Comparison of ENCODE assay signal across 12 cellular contexts in genomic region chr9:35859310-35859994, GRCh38. TPM values are rescaled to one million over a fixed set of nuclear protein-coding genes. Genes with fewer than 3 reads are reported as not detected.
A peak's percentile ranks its signal among the peaks of the same experiment; 100 is the strongest.
DNase-seq lines count a peak whose midpoint lies in the region; ATAC-seq, FAIRE-seq and TF ChIP-seq lines count a peak whose summit lies in the region.
"Had no signal": no experiment of that assay in that cellular context is flagged by ENCODE, and none has a peak within 500 bp of the region (broad histone marks: within the 10 kb centered on the region; RNA-seq: fewer than 3 reads in every experiment).

No MANE protein-coding gene starts in this region.

- ATAC-seq in psoas muscle = peak; percentile 49 to 85 (median 66)

- no peak overlapping the region for H2BK12ac ChIP-seq in H1 (ENCODE audit: low read depth, low read length)

- peak in 2 of 3 experiments; percentile 4; a peak in 2 of 4 replicates for TF ChIP-seq CTCF in H1 (IDR thresholded peaks at IDR 0.05; ENCODE audit: control extremely low read depth in 1 of 3, insufficient read depth in 1 of 3, low read depth in 1 of 3, low read length in 3 of 3)
- TF ChIP-seq CTCF in psoas muscle (IDR thresholded peaks at IDR 0.05) = no peak
- TF ChIP-seq CTCF in esophagus squamous epithelium (IDR thresholded peaks at IDR 0.05) = no peak

- H3K4me1 ChIP-seq in H1 (replicated peaks in 1 of 4; ENCODE audit: control insufficient read depth in 3 of 4, insufficient read depth in 4 of 4, low read length in 3 of 4) (no peaks in the 10 kb centered on the region), psoas muscle (no peaks in the 10 kb centered on the region), esophagus squamous epithelium (no peaks in the 10 kb centered on the region)

- CTCF ChIA-PET in H1 (lab: Charles Lee; ENCODE audit: partially characterized antibody) = interaction anchor here (0.6 to 5.9 kb wide), 10 partner anchors 12 to 84 kb away, joined by 3 to 31 read pairs (median 6); no protein-coding TSS in a partner anchor

- POLR2A ChIA-PET in H1 (lab: Charles Lee; ENCODE audit: partially characterized antibody) = interaction anchor here (1.2 to 7.4 kb wide), 3 partner anchors 9 to 13 kb away, joined by 3 to 43 read pairs (median 14); no protein-coding TSS in a partner anchor

- H2BK5ac ChIP-seq in H1 (ENCODE audit: low read depth, low read length) = no peak overlapping the region

- H3K27me3 ChIP-seq in H1 (replicated peaks in 1 of 4; ENCODE audit: control insufficient read depth in 3 of 4, extremely low read depth in 1 of 4, insufficient read depth in 3 of 4, low read length in 3 of 4) (no peaks in the 10 kb centered on the region; a peak in 1 of 7 replicates), psoas muscle (ENCODE audit: insufficient read depth in 3 of 3, low read length in 2 of 3) (peaks cover 0 to 3% (median 3%) of the 10 kb centered on the region in 3 donors), esophagus squamous epithelium (peaks cover 0 to 86% (median 0%) of the 10 kb centered on the region in 4 donors)

- TF ChIP-seq POLR2A in H1 (IDR thresholded peaks at IDR 0.05; ENCODE audit: control extremely low read depth in 1 of 2, low read depth in 2 of 2, low read length in 2 of 2) = no peak
- no peak for TF ChIP-seq POLR2A in esophagus squamous epithelium (IDR thresholded peaks at IDR 0.05)

- DNase-seq in NCI-H1092 treated with DMSO at 0.1 percent for 48 hours (lab: John Stamatoyannopoulos, UW) (peak; percentile 30), NCI-H1092 (lab: John Stamatoyannopoulos, UW) (no peak), NCI-H2029 (lab: John Stamatoyannopoulos, UW) (peak; percentile 54), H1 (ENCODE audit: low read depth in 1 of 2, low spot score in 2 of 2) (peak in 1 of 2 experiments; percentile 43), psoas muscle (peak in 1 of 2 donors; percentile 74), esophagus squamous epithelium (lab: John Stamatoyannopoulos, UW) (no peak), RCC 7860 (ENCODE audit: low spot score) (no peak), amniotic stem cell (lab: John Stamatoyannopoulos, UW) (no peak)

- H2AK5ac ChIP-seq in H1 (ENCODE audit: low read depth, low read length) = no peak overlapping the region

- no peak overlapping the region for H3K18ac ChIP-seq in H1 (ENCODE audit: extremely low read depth, low read length)

- H2BK20ac ChIP-seq in H1 (ENCODE audit: low read length) = no peak overlapping the region

- 82% methylated on average over 16 of the region's 16 CpGs; no CpG with 5 or more reads in 1 of the 2 experiments for WGBS in H1 (ENCODE audit: extremely low coverage in 1 of 2, insufficient coverage in 1 of 2, insufficient read length in 1 of 2, insufficient replicate concordance in 2 of 2, low coverage in 1 of 2, low lambda C conversion rate in 2 of 2, missing lambda C conversion rate in 1 of 2), 2 experiments
- 35 to 43% (median 36%) methylated on average over 16 of the region's 16 CpGs for WGBS in psoas muscle, 3 donors
- 52 to 58% methylated on average over 14 to 15 of the region's 16 CpGs for WGBS in esophagus squamous epithelium, 2 donors

- no peaks in the 10 kb centered on the region for H3K79me1 ChIP-seq in H1 (ENCODE audit: low read depth, low read length)

- H3K56ac ChIP-seq in H1 (replicated peaks; ENCODE audit: insufficient read length, low read depth, low read length) = no peak overlapping the region

- no peak overlapping the region for H3K9ac ChIP-seq in H1 (replicated peaks in 1 of 4; ENCODE audit: extremely low read depth in 1 of 4, low read depth in 3 of 4, low read length in 3 of 4)

- H3K27ac ChIP-seq in H1 (ENCODE audit: low read depth, low read length) (no peak overlapping the region), psoas muscle (no peak overlapping the region), esophagus squamous epithelium (no peak overlapping the region)

- H2BK120ac ChIP-seq in H1 (replicated peaks; ENCODE audit: low read depth, low read length) = no peak overlapping the region

- no peak for TF ChIP-seq EP300 in H1 (IDR thresholded peaks at IDR 0.05; ENCODE audit: borderline replicate concordance in 1 of 2, low read depth in 2 of 2, low read length in 2 of 2)

- H2BK15ac ChIP-seq in H1 (ENCODE audit: low read length) = no peak overlapping the region

- H3K4me2 ChIP-seq in H1 (ENCODE audit: insufficient read depth in 1 of 2, low read depth in 2 of 2, low read length in 2 of 2) = no peak overlapping the region

- peaks cover 0 to 2% of the 10 kb centered on the region in 2 experiments for H4K20me1 ChIP-seq in H1 (replicated peaks in 1 of 2; ENCODE audit: control insufficient read depth in 1 of 2, insufficient read depth in 2 of 2, low read length in 2 of 2)

- H3K79me2 ChIP-seq in H1 (ENCODE audit: control insufficient read depth in 1 of 2, insufficient read depth in 2 of 2, low read length in 2 of 2) = no peaks in the 10 kb centered on the region

- no peak overlapping the region for H3K23ac ChIP-seq in H1 (ENCODE audit: insufficient read length)

- intact Hi-C loops in psoas muscle (cut with DNase I) (no loop called here), esophagus squamous epithelium (cut with DNase I) (no loop called here)

- peak; percentile 7 to 13; a peak in 1 of 4 replicates for TF ChIP-seq RAD21 in H1 (IDR thresholded peaks at IDR 0.05 in 1 of 2, conservative IDR thresholded peaks at IDR 0.05 in 1 of 2; ENCODE audit: low read depth in 2 of 2, low read length in 2 of 2)

- H3K9me3 ChIP-seq in H1 (ENCODE audit: insufficient read depth in 2 of 2, low read depth in 1 of 2, low read length in 1 of 2) (no peaks in the 10 kb centered on the region), psoas muscle (no peaks in the 10 kb centered on the region), esophagus squamous epithelium (no peaks in the 10 kb centered on the region)

- FAIRE-seq in H1 (lab: Jason Lieb, UNC) = no peak
- no peak for FAIRE-seq in RCC 7860 (lab: Jason Lieb, UNC)
- FAIRE-seq: A204.1, GM18507 had no signal

- H3K36me3 ChIP-seq in H1 (ENCODE audit: control insufficient read depth in 2 of 4, insufficient read depth in 4 of 4, low read length in 3 of 4) (peaks cover 0 to 2% (median 0%) of the 10 kb centered on the region in 4 experiments; a peak in 1 of 8 replicates), psoas muscle (ENCODE audit: insufficient read depth in 1 of 2, low read depth in 1 of 2) (no peaks in the 10 kb centered on the region), esophagus squamous epithelium (no peaks in the 10 kb centered on the region)

- H3K4me3 ChIP-seq in H1 (ENCODE audit: extremely low read depth in 1 of 4, insufficient read depth in 2 of 4, low read depth in 3 of 4, low read length in 4 of 4) (no peak overlapping the region), psoas muscle (no peak overlapping the region), esophagus squamous epithelium (no peak overlapping the region)

- H4K91ac ChIP-seq in H1 (replicated peaks; ENCODE audit: insufficient read length, low read length) = no peak overlapping the region

- no peak overlapping the region for H3K4ac ChIP-seq in H1 (replicated peaks; ENCODE audit: insufficient read length, low read depth, low read length)

- no peaks in the 10 kb centered on the region; the same call in 1 of the 2 replicates for H3K23me2 ChIP-seq in H1 (ENCODE audit: low read depth, low read length)

- H2AFZ ChIP-seq in H1 (ENCODE audit: low read length) = no peak overlapping the region

- no peak overlapping the region for H3K14ac ChIP-seq in H1 (ENCODE audit: insufficient read length)

- no peak overlapping the region for H4K5ac ChIP-seq in H1 (ENCODE audit: insufficient read length, low read depth, low read length)

- no peak overlapping the region for H4K8ac ChIP-seq in H1 (ENCODE audit: extremely low read depth, insufficient read depth, low read length)

RNA-seq across cellular contexts. Expression of gene OR13J1, which starts 10.7 kb away (rescaled TPM):
- total RNA-seq in H1 (2021; fragmentation: NEBNext Ultra II Directional; extraction: Animal tissue kit (Norgen Biotek cat#: 25700)) = not detected in 2 replicates
- polyA plus RNA-seq in H1 (2011; rRNA removed) = not detected in 2 replicates
- not detected for polyA plus RNA-seq in H1 (2011; cell fraction: cytosol; rRNA removed)
- polyA plus RNA-seq in H1 (2011; cell fraction: nucleus; rRNA removed) = not detected
- 0.13 to 0.40 TPM (median 0.23 TPM) in 3 of 4 replicates, not detected in the other for polyA plus RNA-seq in H1 (2012, experiment 1 of 2)
- not detected for polyA plus RNA-seq in H1 (2012, experiment 2 of 2)
- polyA plus RNA-seq in H1 (2013, experiment 1 of 2) = not detected
- not detected for polyA plus RNA-seq in H1 (2013, experiment 2 of 2)
- polyA minus RNA-seq in H1 (2011; rRNA and poly(A)+ RNA removed) = not detected in 2 replicates
- polyA minus RNA-seq in H1 (2011; cell fraction: cytosol; rRNA and poly(A)+ RNA removed) = not detected
- polyA minus RNA-seq in H1 (2011; cell fraction: nucleus; rRNA and poly(A)+ RNA removed) = not detected
- not detected for total RNA-seq in psoas muscle
- polyA plus RNA-seq in psoas muscle = not detected
- not detected for total RNA-seq in esophagus squamous epithelium
- total RNA-seq: chondrocyte, lower leg skin had no signal

RNA-seq across cellular contexts. Expression of gene TMEM8B, which starts 30.4 kb away (rescaled TPM):
- total RNA-seq in H1 (2021; fragmentation: NEBNext Ultra II Directional; extraction: Animal tissue kit (Norgen Biotek cat#: 25700)) = 5.7 and 7.5 TPM in 2 replicates
- polyA plus RNA-seq in H1 (2011; rRNA removed) (10.4 and 12.2 TPM in 2 replicates), psoas muscle (1 to 10 TPM; 2.8 to 5.9 (median 3.9) TPM)
- 6.6 TPM for polyA plus RNA-seq in H1 (2011; cell fraction: cytosol; rRNA removed)
- polyA plus RNA-seq in H1 (2011; cell fraction: nucleus; rRNA removed) = 19.8 TPM
- polyA plus RNA-seq in H1 (2012, experiment 1 of 2) = 4.6 to 7.4 TPM (median 6.1 TPM) in 4 replicates
- polyA plus RNA-seq in H1 (2012, experiment 2 of 2) = 4.5 TPM
- 5.6 TPM for polyA plus RNA-seq in H1 (2013, experiment 1 of 2)
- 5.2 TPM for polyA plus RNA-seq in H1 (2013, experiment 2 of 2)
- 7.2 and 10.8 TPM in 2 replicates for polyA minus RNA-seq in H1 (2011; rRNA and poly(A)+ RNA removed)
- 5.6 TPM for polyA minus RNA-seq in H1 (2011; cell fraction: cytosol; rRNA and poly(A)+ RNA removed)
- 12.8 TPM for polyA minus RNA-seq in H1 (2011; cell fraction: nucleus; rRNA and poly(A)+ RNA removed)
- total RNA-seq in psoas muscle (10 to 100 TPM in 2 of 4 donors, 1 to 10 TPM in 2; 8.9 to 18.5 (median 11.6) TPM), esophagus squamous epithelium (1 to 10 TPM in 2 of 4 donors, under 1 TPM in 2; 0.35 to 4.8 (median 1.4) TPM)

RNA-seq across cellular contexts. Expression of gene FAM221B, which starts 30.9 kb away (rescaled TPM):
- total RNA-seq in H1 (2021; fragmentation: NEBNext Ultra II Directional; extraction: Animal tissue kit (Norgen Biotek cat#: 25700)) = not detected in 2 replicates
- polyA plus RNA-seq in H1 (2011; rRNA removed) (0.03 TPM in 1 of 2 replicates, not detected in the other), psoas muscle (not detected)
- 0.06 TPM for polyA plus RNA-seq in H1 (2011; cell fraction: cytosol; rRNA removed)
- not detected for polyA plus RNA-seq in H1 (2011; cell fraction: nucleus; rRNA removed)
- polyA plus RNA-seq in H1 (2012, experiment 1 of 2) = 0.05 to 0.08 TPM in 2 of 4 replicates, not detected in the others
- polyA plus RNA-seq in H1 (2012, experiment 2 of 2) = not detected
- polyA plus RNA-seq in H1 (2013, experiment 1 of 2) = not detected
- polyA plus RNA-seq in H1 (2013, experiment 2 of 2) = not detected
- polyA minus RNA-seq in H1 (2011; rRNA and poly(A)+ RNA removed) = 0.09 TPM in 1 of 2 replicates, not detected in the other
- not detected for polyA minus RNA-seq in H1 (2011; cell fraction: cytosol; rRNA and poly(A)+ RNA removed)
- polyA minus RNA-seq in H1 (2011; cell fraction: nucleus; rRNA and poly(A)+ RNA removed) = not detected
- total RNA-seq in psoas muscle (not detected), esophagus squamous epithelium (not detected)
- total RNA-seq: chondrocyte, lower leg skin had no signal

RNA-seq across cellular contexts. Expression of gene HINT2, which starts 44.6 kb away (rescaled TPM):
- 32.1 and 34.8 TPM in 2 replicates for total RNA-seq in H1 (2021; fragmentation: NEBNext Ultra II Directional; extraction: Animal tissue kit (Norgen Biotek cat#: 25700))
- 51.2 and 62.1 TPM in 2 replicates for polyA plus RNA-seq in H1 (2011; rRNA removed)
- 45.5 TPM for polyA plus RNA-seq in H1 (2011; cell fraction: cytosol; rRNA removed)
- 45.7 TPM for polyA plus RNA-seq in H1 (2011; cell fraction: nucleus; rRNA removed)
- 45.7 to 58.8 TPM (median 49.5 TPM) in 4 replicates for polyA plus RNA-seq in H1 (2012, experiment 1 of 2)
- 85.6 TPM for polyA plus RNA-seq in H1 (2012, experiment 2 of 2)
- polyA plus RNA-seq in H1 (2013, experiment 1 of 2) = 40.1 TPM
- polyA plus RNA-seq in H1 (2013, experiment 2 of 2) = 43.9 TPM
- polyA minus RNA-seq in H1 (2011; rRNA and poly(A)+ RNA removed) = 11.3 and 13.6 TPM in 2 replicates
- polyA minus RNA-seq in H1 (2011; cell fraction: cytosol; rRNA and poly(A)+ RNA removed) = 4.0 TPM
- 16.9 TPM for polyA minus RNA-seq in H1 (2011; cell fraction: nucleus; rRNA and poly(A)+ RNA removed)
- 10 to 100 TPM; 36.5 to 53.9 (median 42.3) TPM for total RNA-seq in psoas muscle
- 10 to 100 TPM; 43.8 to 64.7 (median 48.1) TPM for polyA plus RNA-seq in psoas muscle
- 10 to 100 TPM; 13.2 to 34.9 (median 19.5) TPM for total RNA-seq in esophagus squamous epithelium

RNA-seq across cellular contexts. Expression of gene HRCT1, which starts 46.5 kb away (rescaled TPM):
- not detected in 2 replicates for total RNA-seq in H1 (2021; fragmentation: NEBNext Ultra II Directional; extraction: Animal tissue kit (Norgen Biotek cat#: 25700))
- not detected in 2 replicates for polyA plus RNA-seq in H1 (2011; rRNA removed)
- not detected for polyA plus RNA-seq in H1 (2011; cell fraction: cytosol; rRNA removed)
- polyA plus RNA-seq in H1 (2011; cell fraction: nucleus; rRNA removed) = 0.50 TPM
- 0.24 TPM in 1 of 4 replicates, not detected in the others for polyA plus RNA-seq in H1 (2012, experiment 1 of 2)
- polyA plus RNA-seq in H1 (2012, experiment 2 of 2) = not detected
- not detected for polyA plus RNA-seq in H1 (2013, experiment 1 of 2)
- polyA plus RNA-seq in H1 (2013, experiment 2 of 2) = not detected
- not detected in 2 replicates for polyA minus RNA-seq in H1 (2011; rRNA and poly(A)+ RNA removed)
- polyA minus RNA-seq in H1 (2011; cell fraction: cytosol; rRNA and poly(A)+ RNA removed) = not detected
- polyA minus RNA-seq in H1 (2011; cell fraction: nucleus; rRNA and poly(A)+ RNA removed) = not detected
- 1 to 10 TPM in 3 of 4 donors, under 1 TPM in 1; 0.95 to 4.9 (median 3.0) TPM for total RNA-seq in psoas muscle
- 1 to 10 TPM in 2 of 3 donors, under 1 TPM in 1; 0.59 to 5.4 (median 1.6) TPM for polyA plus RNA-seq in psoas muscle
- 1 to 10 TPM in 1 of 4 donors, under 1 TPM in 1, not detected in 2; 0.70 to 4.6 TPM for total RNA-seq in esophagus squamous epithelium

Comparison
In these comparisons a context has a peak if more than half of its experiments do, and no peak if none do; other contexts are left out.
1. DNase-seq: peak in NCI-H1092 treated with DMSO at 0.1 percent for 48 hours (single experiment) and NCI-H2029 (single experiment); none in NCI-H1092 (single experiment), esophagus squamous epithelium (single experiment), RCC 7860 (single experiment) and amniotic stem cell (single experiment).
2. CTCF ChIP-seq: peak in H1 (2 of 3); none in psoas muscle (single experiment) and esophagus squamous epithelium (0 of 6).